ENCODE assay signal across 8 cellular contexts in genomic region chr2:69828913-69829242, GRCh38. TPM values are rescaled to one million over a fixed set of nuclear protein-coding genes. Genes with fewer than 3 reads are reported as not detected.
A peak's percentile ranks its signal among the peaks of the same experiment; 100 is the strongest.
DNase-seq lines count a peak whose midpoint lies in the region; ATAC-seq and TF ChIP-seq lines count a peak whose summit lies in the region.

No MANE protein-coding gene starts in this region.

- no peaks in the 10 kb centered on the region for H3K9me2 ChIP-seq in Karpas-422 (replicated peaks; ENCODE audit: insufficient read depth, low read length)

- peak overlapping the region; percentile 92 for H3K9ac ChIP-seq in Karpas-422 (ENCODE audit: low read length)

- H4K20me1 ChIP-seq in Karpas-422 (ENCODE audit: insufficient read depth, low read depth, low read length), result peaks cover 12% of the 10 kb centered on the region; the same call in 1 of the 2 replicates

- H3K4me3 ChIP-seq in Karpas-422 (ENCODE audit: low read length), result peak overlapping the region; percentile 79
- peak overlapping the region; percentile 87 for H3K4me3 ChIP-seq in effector memory CD4-positive, alpha-beta T cell (ENCODE audit: insufficient read depth, low read depth, low read length, poor library complexity, severe bottlenecking)

- H3K9me3 ChIP-seq in Karpas-422 (ENCODE audit: low read length), result no peaks in the 10 kb centered on the region
- H3K9me3 ChIP-seq in effector memory CD4-positive, alpha-beta T cell (ENCODE audit: control insufficient read depth, low read length), result no peaks in the 10 kb centered on the region

- H3K4me2 ChIP-seq in Karpas-422 (ENCODE audit: low read depth, low read length, poor library complexity, severe bottlenecking), result peak overlapping the region; percentile 79

- peak overlapping the region; percentile 45; the same call in 1 of the 2 replicates for H3K27ac ChIP-seq in Karpas-422 (ENCODE audit: low read length)
- peak overlapping the region; percentile 90 for H3K27ac ChIP-seq in effector memory CD4-positive, alpha-beta T cell (ENCODE audit: insufficient read depth, low read length, poor library complexity, severe bottlenecking)

- ATAC-seq in omental fat pad (ENCODE audit: low FRiP score), result peak; percentile 2
- ATAC-seq in GM19328 (IDR thresholded peaks at IDR 0.05; ENCODE audit: unreplicated experiment), result no peak

- TF ChIP-seq CTCF in omental fat pad (IDR thresholded peaks at IDR 0.05), result no peak

- peaks cover 44% of the 10 kb centered on the region for H3K79me2 ChIP-seq in Karpas-422 (ENCODE audit: low read length)

- DNase-seq in DMS 273 treated with DMSO at 0.1 percent for 48 hours (lab: John Stamatoyannopoulos, UW) (peak; percentile 55), DMS 273 (lab: John Stamatoyannopoulos, UW; ENCODE audit: unreplicated experiment) (no peak), Karpas-422 (no peak), omental fat pad (ENCODE audit: low spot score) (no peak), NCI-H1105 treated with DMSO at 0.1 percent for 48 hours (lab: John Stamatoyannopoulos, UW) (no peak), NCI-H2029 (lab: John Stamatoyannopoulos, UW) (no peak)
- DNase-seq in effector memory CD4-positive, alpha-beta T cell, result no peak

- H2AFZ ChIP-seq in Karpas-422 (ENCODE audit: low read length), result peak overlapping the region; percentile 70

- H3K36me3 ChIP-seq in Karpas-422 (ENCODE audit: insufficient read depth, low read length), result peaks cover 2% of the 10 kb centered on the region; the same call in 1 of the 2 replicates
- no peaks in the 10 kb centered on the region for H3K36me3 ChIP-seq in effector memory CD4-positive, alpha-beta T cell (ENCODE audit: control insufficient read depth, insufficient read depth, low read length)

- H3K4me1 ChIP-seq in Karpas-422 (ENCODE audit: low read length), result peaks cover 35% of the 10 kb centered on the region
- peaks cover 16% of the 10 kb centered on the region for H3K4me1 ChIP-seq in effector memory CD4-positive, alpha-beta T cell (ENCODE audit: control insufficient read depth, insufficient read depth, low read length, poor library complexity, severe bottlenecking)

- no peaks in the 10 kb centered on the region for H3K27me3 ChIP-seq in Karpas-422 (ENCODE audit: low read length)
- H3K27me3 ChIP-seq in effector memory CD4-positive, alpha-beta T cell (replicated peaks; ENCODE audit: control insufficient read depth, insufficient read depth, low read length, poor library complexity, severe bottlenecking), result no peaks in the 10 kb centered on the region

RNA-seq across cellular contexts. Expression of gene GMCL1, which starts 0.6 kb away (rescaled TPM):
- 34.4 and 75.3 TPM in 2 replicates for total RNA-seq in Karpas-422 (2014; rRNA removed; shearing (Covaris generic); ENCODE audit: low replicate concordance)
- 10 to 100 TPM in 3 of 4 donors, 1 to 10 TPM in 1; 9.7 to 41.7 (median 20.4) TPM for total RNA-seq in omental fat pad
